In the genomic region with DNA sequence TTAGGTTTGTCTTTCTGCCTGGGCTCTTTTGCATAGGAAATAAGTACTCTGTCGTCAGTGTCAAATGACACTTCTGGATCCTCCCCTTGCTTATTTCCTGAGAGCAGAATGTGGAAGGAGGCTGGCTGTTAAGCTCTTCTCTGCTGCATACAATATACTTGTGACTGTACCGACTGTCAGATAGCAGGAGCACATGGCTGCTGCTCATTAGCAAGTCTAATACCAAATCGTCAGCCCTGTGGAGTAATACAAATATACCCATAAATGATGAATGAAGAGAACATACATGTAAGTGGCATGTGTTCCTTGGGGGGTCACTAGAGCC, we compare ENCODE assay signal across 18 cellular contexts. TPM values are rescaled to one million over a fixed set of nuclear protein-coding genes. Genes with fewer than 3 reads are reported as not detected.
DNase-seq lines count a peak whose midpoint lies in the region; ATAC-seq and TF ChIP-seq lines count a peak whose summit lies in the region.
"Had no signal": no experiment of that assay in that cellular context is flagged by ENCODE, and none has a peak within 500 bp of the region (broad histone marks: within the 10 kb centered on the region; RNA-seq: fewer than 3 reads in every experiment).

Gene GPR151 (minus strand): TSS at position 40 of the 325 bp plus-strand sequence. CDS start 77 bp downstream, outside the sequence.

- no peaks in the 10 kb centered on the region for H3K27me3 Mint-ChIP-seq in Caco-2 (ENCODE audit: insufficient read depth, unreplicated experiment)
- H3K27me3 Mint-ChIP-seq: activated T-helper 17 cell treated with anti-CD3 and anti-CD28 coated beads, Interleukin-2, amount 50 U/mL, for 72 hours; stimulated activated naive CD8-positive, alpha-beta T cell treated with anti-CD3 and anti-CD28 coated beads, Interleukin-15, Interleukin-2, amounts not matched to agents 100 ng/mL and 50 ng/mL, for 24 hours had no signal

- BruUV-seq in PC-3 (replicated peaks; lab: Mats Ljungman, UMichigan): no TSS peak
- no TSS peak for BruUV-seq in Caco-2 (replicated peaks; lab: Mats Ljungman, UMichigan)

- no peak within 1 kb of the TSS for H3K4me2 ChIP-seq in PC-3 (ENCODE audit: low read length)
- H3K4me2 ChIP-seq: BLaER1 had no signal

- POLR2A ChIA-PET in PC-3 (lab: Charles Lee; ENCODE audit: unreplicated experiment) (no interaction called here), Caco-2 (lab: Charles Lee) (no interaction called here)

- no peaks in the 10 kb centered on the region for H3K9me2 ChIP-seq in PC-3 (replicated peaks; ENCODE audit: low read length)

- intact Hi-C loops in PC-3 (cut with micrococcal nuclease) (no loop called here), Caco-2 (cut with micrococcal nuclease; ENCODE audit: unreplicated experiment) (no loop called here)

- H3K79me2 ChIP-seq in PC-3 (ENCODE audit: low read length): no peaks in the 10 kb centered on the region

- no peak within 1 kb of the TSS for H3K27ac ChIP-seq in PC-3 (ENCODE audit: low read length)
- H3K27ac ChIP-seq: BLaER1 had no signal

- H3K9me3 ChIP-seq in PC-3 (ENCODE audit: low read length) (no peaks in the 10 kb centered on the region), Caco-2 (no peaks in the 10 kb centered on the region)
- H3K9me3 ChIP-seq: BLaER1 had no signal

- ATAC-seq in GM21526 (IDR thresholded peaks at IDR 0.05; ENCODE audit: low FRiP score, unreplicated experiment): peak; percentile 51
- peak; percentile 25; the same call in 1 of the 2 replicates for ATAC-seq in PC-3
- ATAC-seq in HG03460 (IDR thresholded peaks at IDR 0.05; ENCODE audit: unreplicated experiment): no peak
- ATAC-seq in GM21447 (IDR thresholded peaks at IDR 0.05; ENCODE audit: unreplicated experiment): no peak
- ATAC-seq: activated T-helper 17 cell treated with anti-CD3 and anti-CD28 coated beads, Interleukin-2, amount 50 U/mL, for 72 hours; left cardiac atrium; naive thymus-derived CD4-positive, alpha-beta T cell; sciatic nerve had no signal

- no peaks in the 10 kb centered on the region for H3F3A ChIP-seq in PC-3 (ENCODE audit: low read length, unreplicated experiment)

- H4K20me1 ChIP-seq in PC-3 (ENCODE audit: low read length): no peaks in the 10 kb centered on the region
- H4K20me1 ChIP-seq: BLaER1 had no signal

- no peak for TF ChIP-seq CTCF in PC-3 (conservative IDR thresholded peaks at IDR 0.05; ENCODE audit: low read depth, low read length)
- no peak for TF ChIP-seq CTCF in fibroblast of villous mesenchyme (IDR thresholded peaks at IDR 0.05; ENCODE audit: insufficient read depth, low read depth, low read length)
- TF ChIP-seq CTCF in Caco-2 (IDR thresholded peaks at IDR 0.05; ENCODE audit: insufficient read depth in 1 of 2, low read depth in 1 of 2, low read length in 1 of 2, severe bottlenecking in 1 of 2, unreplicated experiment in 1 of 2): no peak

- no peak within 1 kb of the TSS for H2AFZ ChIP-seq in PC-3 (ENCODE audit: low read length)

- peaks cover 11% of the 10 kb centered on the region for H3K4me1 Mint-ChIP-seq in Caco-2 (ENCODE audit: low read depth, unreplicated experiment)
- H3K4me1 Mint-ChIP-seq: activated T-helper 17 cell treated with anti-CD3 and anti-CD28 coated beads, Interleukin-2, amount 50 U/mL, for 72 hours had no signal

- CTCF ChIA-PET in PC-3 (lab: Charles Lee): interaction anchor here (0.5 kb wide), 1 partner anchor 104 kb away, joined by 16 read pairs; no protein-coding TSS in a partner anchor
- CTCF ChIA-PET in Caco-2 (lab: Charles Lee): interaction anchor here (1.1 kb wide), 1 partner anchor 18 kb away, joined by 4 read pairs; no protein-coding TSS in a partner anchor

- H3K36me3 ChIP-seq in PC-3 (ENCODE audit: low read depth, low read length): peaks cover 18% of the 10 kb centered on the region; the same call in 1 of the 2 replicates
- H3K36me3 ChIP-seq in Caco-2 (ENCODE audit: control insufficient read depth, insufficient read depth, low read length): no peaks in the 10 kb centered on the region; the same call in 1 of the 2 replicates

- H3K27me3 ChIP-seq in PC-3 (ENCODE audit: low read length) (no peaks in the 10 kb centered on the region), Caco-2 (replicated peaks; ENCODE audit: control insufficient read depth, insufficient read depth, low read length) (no peaks in the 10 kb centered on the region)
- H3K27me3 ChIP-seq: BLaER1 had no signal

- peaks cover 49% of the 10 kb centered on the region for H3K36me3 Mint-ChIP-seq in Caco-2 (ENCODE audit: insufficient read depth, unreplicated experiment)

- peaks cover 3% of the 10 kb centered on the region; the same call in 1 of the 2 replicates for H3K4me1 ChIP-seq in PC-3 (ENCODE audit: insufficient read depth, low read length)
- peaks cover 5% of the 10 kb centered on the region for H3K4me1 ChIP-seq in Caco-2

- DNase-seq in AG08395 (ENCODE audit: low spot score) (peak; percentile 6), PC-3 (no peak), fibroblast of villous mesenchyme (ENCODE audit: low read depth) (peak; percentile 14), Caco-2 (no peak)
- no peak for DNase-seq in effector CD8-positive, alpha-beta T cell (lab: John Stamatoyannopoulos, UW)
- DNase-seq: activated CD4-positive, alpha-beta T cell treated with anti-CD3 and anti-CD28 coated beads for 48 hours; GDM1; left cardiac atrium; naive thymus-derived CD4-positive, alpha-beta T cell; NCI-H1417 treated with DMSO at 0.1 percent for 48 hours; T-helper 1 cell had no signal

- H3K4me3 Mint-ChIP-seq in Caco-2 (ENCODE audit: unreplicated experiment): no peak within 1 kb of the TSS
- H3K4me3 Mint-ChIP-seq: activated T-helper 17 cell treated with anti-CD3 and anti-CD28 coated beads, Interleukin-2, amount 50 U/mL, for 72 hours; naive thymus-derived CD4-positive, alpha-beta T cell; stimulated activated naive CD8-positive, alpha-beta T cell treated with anti-CD3 and anti-CD28 coated beads, Interleukin-15, Interleukin-2, amounts not matched to agents 100 ng/mL and 50 ng/mL, for 24 hours had no signal

- H3K4me3 ChIP-seq in PC-3 (ENCODE audit: low read length): no peak within 1 kb of the TSS
- H3K4me3 ChIP-seq in fibroblast of villous mesenchyme (ENCODE audit: low read depth, low read length): no peak within 1 kb of the TSS
- no peak within 1 kb of the TSS for H3K4me3 ChIP-seq in Caco-2 (ENCODE audit: low read depth, low read length)
- H3K4me3 ChIP-seq: BLaER1 had no signal

- H3K27ac Mint-ChIP-seq in Caco-2 (ENCODE audit: unreplicated experiment): no peak within 1 kb of the TSS
- H3K27ac Mint-ChIP-seq: activated T-helper 17 cell treated with anti-CD3 and anti-CD28 coated beads, Interleukin-2, amount 50 U/mL, for 72 hours; stimulated activated naive CD8-positive, alpha-beta T cell treated with anti-CD3 and anti-CD28 coated beads, Interleukin-15, Interleukin-2, amounts not matched to agents 100 ng/mL and 50 ng/mL, for 24 hours had no signal

- H3K9me3 Mint-ChIP-seq in Caco-2 (ENCODE audit: unreplicated experiment): no peaks in the 10 kb centered on the region
- H3K9me3 Mint-ChIP-seq: activated T-helper 17 cell treated with anti-CD3 and anti-CD28 coated beads, Interleukin-2, amount 50 U/mL, for 72 hours; naive thymus-derived CD4-positive, alpha-beta T cell; stimulated activated naive CD8-positive, alpha-beta T cell treated with anti-CD3 and anti-CD28 coated beads, Interleukin-15, Interleukin-2, amounts not matched to agents 100 ng/mL and 50 ng/mL, for 24 hours had no signal

- H3K9ac ChIP-seq in PC-3 (ENCODE audit: low read length): no peak within 1 kb of the TSS
- H3K9ac ChIP-seq: BLaER1 had no signal

RNA-seq across cellular contexts. Expression of gene GPR151, which starts in this region (rescaled TPM):
- total RNA-seq in PC-3 (2014; rRNA removed) (not detected in 2 replicates), fibroblast of villous mesenchyme (not detected in 2 replicates), Caco-2 (2022) (not detected in 2 replicates)
- total RNA-seq: activated T-helper 17 cell treated with anti-CD3 and anti-CD28 coated beads, Interleukin-2, amount 50 U/mL, for 72 hours; left cardiac atrium; naive thymus-derived CD4-positive, alpha-beta T cell; sciatic nerve had no signal

Comparison
In these comparisons a context has a peak if more than half of its experiments do, and no peak if none do; other contexts are left out.
1. Peak in ATAC-seq in PC-3; RNA of the gene not detected or under 1 TPM.
2. Peak in DNase-seq in fibroblast of villous mesenchyme; RNA of the gene not detected or under 1 TPM.